Comparison of ENCODE assay signal across 23 cellular contexts in genomic region chr10:15805395-15806058, GRCh38. TPM values are rescaled to one million over a fixed set of nuclear protein-coding genes. Genes with fewer than 3 reads are reported as not detected.
DNase-seq lines count a peak whose midpoint lies in the region; FAIRE-seq and TF ChIP-seq lines count a peak whose summit lies in the region.
"Had no signal": no experiment of that assay in that cellular context is flagged by ENCODE, and none has a peak within 500 bp of the region (broad histone marks: within the 10 kb centered on the region; RNA-seq: fewer than 3 reads in every experiment).

No MANE protein-coding gene starts in this region.

- intact Hi-C loops in PC-9 (cut with micrococcal nuclease; ENCODE audit: unreplicated experiment) (no loop called here), cardiac septum (cut with DNase I) (no loop called here)

- no peak overlapping the region for H2BK15ac ChIP-seq in mesendoderm (replicated peaks; ENCODE audit: low read depth)

- H2BK5ac ChIP-seq in mesendoderm (ENCODE audit: low read length) = peak overlapping the region; percentile 36

- H3K36me3 ChIP-seq in HEK293 (ENCODE audit: control insufficient read depth in 2 of 2, insufficient read depth in 1 of 2, low read length in 2 of 2) (peaks cover 0 to 6% of the 10 kb centered on the region in 2 experiments; a peak in 1 of 3 replicates), WERI-Rb-1 (no peaks in the 10 kb centered on the region), mesendoderm (ENCODE audit: control insufficient read depth, insufficient read depth, low read length) (no peaks in the 10 kb centered on the region), PC-9 (ENCODE audit: low read depth) (no peaks in the 10 kb centered on the region)

- H3F3A ChIP-seq in PC-9 (ENCODE audit: insufficient read depth, low read depth) = no peaks in the 10 kb centered on the region

- no peaks in the 10 kb centered on the region for H3K9me3 ChIP-seq in HEK293 (ENCODE audit: control insufficient read depth, insufficient read depth, low read depth, low read length)
- H3K9me3 ChIP-seq in WERI-Rb-1 (ENCODE audit: severe bottlenecking) = no peaks in the 10 kb centered on the region
- no peaks in the 10 kb centered on the region for H3K9me3 ChIP-seq in PC-9 (ENCODE audit: insufficient read depth, low read depth)
- H3K9me3 ChIP-seq: Caco-2 had no signal

- H3K79me2 ChIP-seq in mesendoderm (ENCODE audit: control insufficient read depth, insufficient read depth, low read length) (no peaks in the 10 kb centered on the region), PC-9 (ENCODE audit: low read depth) (no peaks in the 10 kb centered on the region)

- no peak overlapping the region for H2AFZ ChIP-seq in PC-9
- H2AFZ ChIP-seq: GM23248 had no signal

- H3K4ac ChIP-seq in mesendoderm (ENCODE audit: low read depth, low read length) = no peak overlapping the region

- H3K4me2 ChIP-seq in mesendoderm (ENCODE audit: low read length) (no peak overlapping the region), PC-9 (no peak overlapping the region)

- no CpG with 5 or more reads among the region's 5 CpGs for WGBS in mesendoderm (ENCODE audit: extremely low coverage, insufficient coverage, low lambda C conversion rate)

- no TSS peak for BruUV-seq in PC-9 (replicated peaks; lab: Mats Ljungman, UMichigan)

- CTCF ChIA-PET in HEK293 (lab: Yijun Ruan, JAX) = interaction anchor here (1.2 kb wide), 1 partner anchor 61 kb away, joined by 3 read pairs; no protein-coding TSS in a partner anchor
- CTCF ChIA-PET in PC-9 (lab: Charles Lee) = no interaction called here

- POLR2A ChIA-PET in HEK293 (lab: Yijun Ruan, JAX) = no interaction called here
- POLR2A ChIA-PET in PC-9 (lab: Charles Lee; ENCODE audit: unreplicated experiment) = no interaction called here

- TF ChIP-seq POLR2A in GM12891 (IDR thresholded peaks at IDR 0.05; ENCODE audit: low read depth, low read length) = no peak

- H3K27ac ChIP-seq in HEK293 (ENCODE audit: extremely low read depth, low read depth, low read length) = no peak overlapping the region
- H3K27ac ChIP-seq in WERI-Rb-1 = no peak overlapping the region; the same call in 1 of the 2 replicates
- no peak overlapping the region for H3K27ac ChIP-seq in mesendoderm (ENCODE audit: low read depth, low read length)
- H3K27ac ChIP-seq in PC-9 = no peak overlapping the region
- H3K27ac ChIP-seq: GM23248, RWPE1 had no signal

- H3K9ac ChIP-seq in mesendoderm (ENCODE audit: low read length) = no peak overlapping the region
- H3K9ac ChIP-seq: GM23248 had no signal

- H3K27me3 ChIP-seq in WERI-Rb-1 (ENCODE audit: insufficient read depth, low read depth, severe bottlenecking) (no peaks in the 10 kb centered on the region), mesendoderm (ENCODE audit: insufficient read depth, low read length, poor library complexity) (no peaks in the 10 kb centered on the region), PC-9 (ENCODE audit: insufficient read depth, low read depth) (no peaks in the 10 kb centered on the region)

- peak overlapping the region; percentile 64 for H3K56ac ChIP-seq in mesendoderm (ENCODE audit: low read length)

- no peak for TF ChIP-seq CTCF in HEK293 (tag by site-specific recombination; IDR thresholded peaks at IDR 0.05)
- TF ChIP-seq CTCF in WERI-Rb-1 (IDR thresholded peaks at IDR 0.05; ENCODE audit: low read depth, low read length) = no peak
- no peak for TF ChIP-seq CTCF in PC-9 (conservative IDR thresholded peaks at IDR 0.05)

- H3K23ac ChIP-seq in mesendoderm (ENCODE audit: low read length) = no peak overlapping the region

- H3K79me1 ChIP-seq in mesendoderm (ENCODE audit: low read length) = no peaks in the 10 kb centered on the region

- no peak overlapping the region for H3K18ac ChIP-seq in mesendoderm (ENCODE audit: low read length)

- DNase-seq in GM12891 (ENCODE audit: insufficient read length, low spot score) = no peak
- DNase-seq in WERI-Rb-1 = no peak
- DNase-seq in mesendoderm = no peak
- DNase-seq in PC-9 = no peak
- no peak for DNase-seq in stimulated activated CD4-positive, alpha-beta T cell treated with anti-CD3 and anti-CD28 coated beads, Interleukin-12 subunit alpha, Interleukin-12 subunit beta, amount 100 ng/mL, for 4 hours
- no peak for DNase-seq in cardiac septum (ENCODE audit: low spot score)
- DNase-seq: C1 segment of cervical spinal cord; Caco-2; CD4-positive, alpha-beta memory T cell; GM23248; H7; HFFc6; KG1; MM.1S; NCI-H2029; NCI-H2227 treated with DMSO at 0.1 percent for 48 hours; NCI-H748 treated with DMSO at 0.1 percent for 48 hours; NK-92 treated with Interleukin-12 subunit alpha and Interleukin-12 subunit beta, amount 100 ng/mL, for 24 hours; SHP77; T-cell had no signal

- peak overlapping the region; percentile 82 for H2AK5ac ChIP-seq in mesendoderm (ENCODE audit: low read length)

- H4K8ac ChIP-seq in mesendoderm (ENCODE audit: low read depth, low read length) = no peak overlapping the region

- H3K9me2 ChIP-seq in PC-9 (ENCODE audit: insufficient read depth) = no peaks in the 10 kb centered on the region

- no peak overlapping the region for H3K4me3 ChIP-seq in HEK293 (ENCODE audit: low read depth, low read length)
- H3K4me3 ChIP-seq in WERI-Rb-1 (ENCODE audit: low read depth, low read length) = 0 out of 2 replicates have a peak overlapping the region, but pooled peaks have one; percentile 8
- H3K4me3 ChIP-seq in mesendoderm (ENCODE audit: low read length) = no peak overlapping the region
- no peak overlapping the region for H3K4me3 ChIP-seq in PC-9
- H3K4me3 ChIP-seq: GM23248 had no signal

- H2BK120ac ChIP-seq in mesendoderm (ENCODE audit: low read depth, low read length) = no peak overlapping the region

- no peak overlapping the region for H4K5ac ChIP-seq in mesendoderm (ENCODE audit: low read length)

- H4K20me1 ChIP-seq in PC-9 (ENCODE audit: insufficient read depth) = no peaks in the 10 kb centered on the region

- FAIRE-seq in GM12891 (lab: Jason Lieb, UNC) = peak; percentile 13
- FAIRE-seq: HTR-8/SVneo had no signal

- H3K4me1 ChIP-seq in HEK293 (ENCODE audit: control insufficient read depth, insufficient read depth, low read length) = peaks cover 38% of the 10 kb centered on the region
- peaks cover 11% of the 10 kb centered on the region for H3K4me1 ChIP-seq in mesendoderm (ENCODE audit: control insufficient read depth, low read depth, low read length)
- H3K4me1 ChIP-seq in PC-9 (replicated peaks; ENCODE audit: insufficient read depth) = no peaks in the 10 kb centered on the region

TF ChIP-seq in GM12891, 5 proteins besides CTCF, POLR2A, EP300 and RAD21:
- TF ChIP-seq POU2F2 (IDR thresholded peaks at IDR 0.05; ENCODE audit: low read depth, low read length) (no peak), SPI1 (IDR thresholded peaks at IDR 0.05; ENCODE audit: low read depth, low read length) (no peak), PAX5 (IDR thresholded peaks at IDR 0.05; ENCODE audit: insufficient read depth, low read length, severe bottlenecking) (no peak), TAF1 (IDR thresholded peaks at IDR 0.05; ENCODE audit: low read depth, low read length) (no peak), POLR2AphosphoS5 (IDR thresholded peaks at IDR 0.05; ENCODE audit: low read depth, low read length) (no peak)

TF ChIP-seq in HEK293, 187 proteins besides CTCF, POLR2A, EP300 and RAD21:
- TF ChIP-seq PRDM6 (tag by site-specific recombination; IDR thresholded peaks at IDR 0.05) = 0 out of 2 replicates have a peak, but pooled peaks have one; percentile 7
- TF ChIP-seq BCL11B (tag by site-specific recombination; IDR thresholded peaks at IDR 0.05; ENCODE audit: low read depth) = no peak
TF ChIP-seq in HEK293: peak in this region for 1.

RNA-seq across cellular contexts. Expression of gene MINDY3, which starts 54.8 kb away (rescaled TPM):
- polyA plus RNA-seq in GM12891 (2012; ENCODE audit: low read depth, missing spikeins) = 6.8 TPM
- polyA plus RNA-seq in mesendoderm (2013, experiment 1 of 2) = 13.3 TPM
- 13.2 TPM for polyA plus RNA-seq in mesendoderm (2013, experiment 2 of 2)
- 10.8 and 11.0 TPM in 2 replicates for total RNA-seq in PC-9 (2021)
- total RNA-seq in cardiac septum = 26.3 TPM
